Comparison of ENCODE assay signal across 8 cellular contexts in the genomic region with DNA sequence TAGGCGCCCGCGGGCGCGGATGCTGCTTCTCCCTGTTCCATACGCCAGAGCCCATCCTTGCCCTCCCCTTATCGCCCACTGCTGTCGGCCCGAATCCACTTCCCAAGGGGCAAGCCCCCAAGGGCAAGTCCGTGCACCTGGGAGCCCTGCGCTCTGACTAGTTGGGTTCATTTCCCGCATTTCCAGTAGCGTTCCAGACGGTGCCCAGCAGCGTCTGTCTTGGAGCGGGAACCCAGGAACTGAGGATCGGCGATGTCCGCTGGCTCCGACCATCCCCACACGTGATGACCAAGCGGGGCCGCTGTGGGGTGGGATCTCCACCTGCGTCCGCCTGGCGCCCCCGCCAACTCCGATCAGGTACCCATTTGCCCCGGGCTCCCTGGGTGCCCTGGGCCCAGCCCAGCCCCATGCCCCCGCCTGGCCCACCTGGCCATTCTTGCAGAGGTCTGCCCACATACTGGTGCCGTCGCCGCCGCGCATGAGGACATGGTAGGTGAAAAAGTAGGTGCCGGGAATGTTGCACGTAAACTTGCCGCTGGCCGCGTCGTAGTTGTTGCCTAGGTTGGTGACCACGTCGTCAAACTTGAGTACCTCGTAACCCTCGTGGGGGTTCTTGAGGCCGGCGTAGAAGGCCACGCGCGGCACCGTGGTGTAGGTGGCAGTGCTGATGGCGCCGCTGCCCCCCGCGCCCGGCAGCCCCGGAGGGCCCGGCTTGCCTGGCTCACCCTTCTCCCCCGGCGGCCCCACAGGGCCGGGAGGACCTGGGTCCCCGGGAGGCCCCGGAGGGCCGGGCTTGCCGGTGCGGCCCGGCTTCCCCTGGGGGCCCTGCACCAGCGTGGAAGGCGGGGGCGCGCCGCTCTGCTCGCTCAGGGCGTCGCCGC. TPM values are rescaled to one million over a fixed set of nuclear protein-coding genes. Genes with fewer than 3 reads are reported as not detected.
A peak's percentile ranks its signal among the peaks of the same experiment; 100 is the strongest.
DNase-seq lines count a peak whose midpoint lies in the region; ATAC-seq and TF ChIP-seq lines count a peak whose summit lies in the region.
"Had no signal": no experiment of that assay in that cellular context is flagged by ENCODE, and none has a peak within 500 bp of the region (broad histone marks: within the 10 kb centered on the region; RNA-seq: fewer than 3 reads in every experiment).

No MANE protein-coding gene starts in this region.

- no peak for DNase-seq in CD4-positive, alpha-beta T cell
- DNase-seq in H7 (peak; percentile 82), dorsolateral prefrontal cortex (no peak), GOT3 (lab: John Stamatoyannopoulos, UW) (no peak), NOMO-1 treated with DMSO at 0.1 percent for 48 hours (lab: John Stamatoyannopoulos, UW; ENCODE audit: unreplicated experiment) (no peak)

- peaks cover 42% of the 10 kb centered on the region for H3K27me3 ChIP-seq in CD4-positive, alpha-beta T cell (ENCODE audit: control insufficient read depth, insufficient read depth, low read length)
- peaks cover 55% of the 10 kb centered on the region for H3K27me3 ChIP-seq in H7 (ENCODE audit: control insufficient read depth, insufficient read depth, low read length)
- peaks cover 0 to 61% (median 32%) of the 10 kb centered on the region in 45 donors for H3K27me3 ChIP-seq in dorsolateral prefrontal cortex
- peaks cover 63% of the 10 kb centered on the region for H3K27me3 ChIP-seq in neuron (ENCODE audit: insufficient read depth, low read length)

- peaks cover 15% of the 10 kb centered on the region for H3K4me1 ChIP-seq in neuron (ENCODE audit: insufficient read depth, low read length)

- POLR2A ChIA-PET in CD4-positive, alpha-beta T cell (lab: Charles Lee) = no interaction called here

- no peak overlapping the region for H3K27ac Mint-ChIP-seq in CD4-positive, alpha-beta T cell

- H3K4me3 ChIP-seq in H7 (ENCODE audit: insufficient read depth, low read depth, low read length) = peak overlapping the region; percentile 44
- peak overlapping the region in 56 of 59 donors; percentile 0 to 65 (median 40) for H3K4me3 ChIP-seq in dorsolateral prefrontal cortex
- H3K4me3 ChIP-seq in neuron (ENCODE audit: low read length) = peak overlapping the region; percentile 22

- peak overlapping the region; percentile 38 for H2AFZ ChIP-seq in neuron (ENCODE audit: low read depth, low read length)

- no peaks in the 10 kb centered on the region for H3K36me3 Mint-ChIP-seq in CD4-positive, alpha-beta T cell (ENCODE audit: low read depth)

- H3K27ac ChIP-seq in CD4-positive, alpha-beta T cell (ENCODE audit: low read depth, low read length) = no peak overlapping the region
- peak overlapping the region in 4 of 59 donors; percentile 5 to 36 (median 19) for H3K27ac ChIP-seq in dorsolateral prefrontal cortex

- TF ChIP-seq CTCF in CD4-positive, alpha-beta T cell (IDR thresholded peaks at IDR 0.05) = no peak
- no peak for TF ChIP-seq CTCF in dorsolateral prefrontal cortex (IDR thresholded peaks at IDR 0.05 in 54 of 56, conservative IDR thresholded peaks at IDR 0.05 in 2 of 56; ENCODE audit: low read depth in 1 of 56, partially characterized antibody in 56 of 56)

- intact Hi-C loops in CD4-positive, alpha-beta T cell (cut with DNase I, micrococcal nuclease) = loop anchor here in 1 of 2 experiments (5.0 kb wide), 2 partner anchors 50 to 190 kb away; no protein-coding TSS in a partner anchor
- intact Hi-C loops in dorsolateral prefrontal cortex (cut with DNase I) = no loop called here

- H3K4me3 Mint-ChIP-seq in CD4-positive, alpha-beta T cell = peak overlapping the region; percentile 71

- no peaks in the 10 kb centered on the region for H3K9me3 ChIP-seq in CD4-positive, alpha-beta T cell (ENCODE audit: control insufficient read depth, low read length)
- peaks cover 2% of the 10 kb centered on the region for H3K9me3 ChIP-seq in neuron (ENCODE audit: low read length)

- CTCF ChIA-PET in CD4-positive, alpha-beta T cell (lab: Charles Lee) = no interaction called here

- H3K36me3 ChIP-seq in H7 (replicated peaks; ENCODE audit: control insufficient read depth, insufficient read depth, low read length) (no peaks in the 10 kb centered on the region), neuron (ENCODE audit: insufficient read depth, low read length) (no peaks in the 10 kb centered on the region)

- H3K9me3 Mint-ChIP-seq in CD4-positive, alpha-beta T cell = no peaks in the 10 kb centered on the region

- peaks cover 32% of the 10 kb centered on the region for H3K4me1 Mint-ChIP-seq in CD4-positive, alpha-beta T cell (ENCODE audit: low read depth)

- ATAC-seq in CD4-positive, alpha-beta T cell (ENCODE audit: poor library complexity) = peak; percentile 7
- no peak for ATAC-seq in HG03280 (IDR thresholded peaks at IDR 0.05; ENCODE audit: unreplicated experiment)

- peaks cover 73% of the 10 kb centered on the region for H3K27me3 Mint-ChIP-seq in CD4-positive, alpha-beta T cell

RNA-seq across cellular contexts. Expression of a gene that starts 0.8 kb away (rescaled TPM):
- not detected for total RNA-seq in CD4-positive, alpha-beta T cell
- 12.7 and 17.3 TPM in 2 replicates for total RNA-seq in H7 (2014; rRNA removed; shearing (Covaris generic))
- 10 to 100 TPM in 118 of 120 experiments, 1 to 10 TPM in 2; 7.4 to 35.3 (median 19.6) TPM for total RNA-seq in dorsolateral prefrontal cortex

RNA-seq across cellular contexts. Expression of a gene that starts 19.7 kb away (rescaled TPM):
- total RNA-seq in CD4-positive, alpha-beta T cell = under 1 TPM; 0.05 to 0.08 TPM
- total RNA-seq in H7 (2014; rRNA removed; shearing (Covaris generic)) = 17.9 and 20.4 TPM in 2 replicates
- 1 to 10 TPM in 5 of 120 experiments, under 1 TPM in 98, not detected in 17; 0.10 to 2.1 (median 0.33) TPM for total RNA-seq in dorsolateral prefrontal cortex

RNA-seq across cellular contexts. Expression of a gene that starts 52.0 kb away (rescaled TPM):
- total RNA-seq in CD4-positive, alpha-beta T cell = not detected
- total RNA-seq in H7 (2014; rRNA removed; shearing (Covaris generic)) = 0.10 and 0.85 TPM in 2 replicates
- total RNA-seq in dorsolateral prefrontal cortex = over 10,000 TPM in 24 of 120 experiments, 1,000 to 10,000 TPM in 96; 2,686 to 23,814 (median 7,188) TPM
- total RNA-seq: glomerular endothelial cell had no signal

Comparison
In these comparisons a context has a peak if more than half of its experiments do, and no peak if none do; other contexts are left out.
1. RNA of a gene that starts 0.8 kb away (total RNA-seq): 7.4 to 35.3 TPM in dorsolateral prefrontal cortex and 12.7 to 17.3 TPM in H7; not detected in CD4-positive, alpha-beta T cell; every median in the first group is over 4 times any median in the second.
2. RNA of a gene that starts 52.0 kb away (total RNA-seq): 2,686 to 23,814 TPM in dorsolateral prefrontal cortex; 0.10 to 0.85 TPM in H7 and not detected in CD4-positive, alpha-beta T cell; every median in the first group is over 1,000 times any median in the second.
3. Peak in every context shown above with its lines, with median percentiles within 50 percentile points of each other: H3K4me3 ChIP-seq.